In the genomic region with DNA sequence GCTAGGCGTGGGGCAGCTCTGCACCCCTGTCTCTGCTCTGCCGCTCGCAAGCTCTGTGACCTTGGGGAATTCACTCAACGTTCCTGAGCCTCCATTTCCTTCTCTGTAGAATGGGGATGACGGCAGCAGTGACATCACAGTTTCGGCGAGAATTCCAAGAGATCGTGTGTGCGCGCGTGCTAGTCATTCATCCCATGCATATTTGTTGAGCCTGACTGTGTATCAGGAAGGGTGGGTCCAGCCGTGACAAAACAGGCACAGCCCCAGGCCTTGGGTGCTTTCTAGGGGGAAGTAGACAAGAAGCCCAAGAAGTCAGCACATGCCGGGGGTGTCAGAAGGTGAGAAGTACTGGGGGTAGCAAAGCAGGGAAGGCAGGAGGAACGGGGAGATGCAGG, we compare ENCODE assay signal across 8 cellular contexts.
DNase-seq lines count a peak whose midpoint lies in the region; ATAC-seq and TF ChIP-seq lines count a peak whose summit lies in the region.

No MANE protein-coding gene starts in this region.

- no peak overlapping the region for H2AFZ ChIP-seq in hepatocyte

- no peaks in the 10 kb centered on the region for H3K27me3 Mint-ChIP-seq in T-helper 17 cell

- H3K27ac Mint-ChIP-seq in T-helper 17 cell: peak overlapping the region; percentile 96

- H3K36me3 Mint-ChIP-seq in T-helper 17 cell (ENCODE audit: low read depth): peaks cover 2% of the 10 kb centered on the region

- H3K27ac ChIP-seq in hepatocyte (peak overlapping the region; percentile 52), thymus (ENCODE audit: low read depth) (peak overlapping the region; percentile 48)

- peaks cover 5% of the 10 kb centered on the region for H3K4me1 ChIP-seq in hepatocyte (ENCODE audit: insufficient read depth)
- H3K4me1 ChIP-seq in thymus (ENCODE audit: control insufficient read depth, insufficient read depth, low read length): peaks cover 14% of the 10 kb centered on the region

- H3K4me2 ChIP-seq in hepatocyte: no peak overlapping the region

- ATAC-seq in GM21737 (IDR thresholded peaks at IDR 0.05; ENCODE audit: unreplicated experiment): peak; percentile 19
- peak; percentile 49 for ATAC-seq in T-helper 17 cell

- H3K4me1 Mint-ChIP-seq in T-helper 17 cell: peaks cover 18% of the 10 kb centered on the region

- H3K27me3 ChIP-seq in hepatocyte (no peaks in the 10 kb centered on the region), thymus (ENCODE audit: control insufficient read depth, insufficient read depth) (no peaks in the 10 kb centered on the region)

- no peaks in the 10 kb centered on the region for H3K9me2 ChIP-seq in hepatocyte (replicated peaks; ENCODE audit: insufficient read depth)

- H3K79me2 ChIP-seq in hepatocyte: no peaks in the 10 kb centered on the region

- H3K9me3 ChIP-seq in T-helper 17 cell (ENCODE audit: control insufficient read depth, low read length, poor library complexity, severe bottlenecking): no peaks in the 10 kb centered on the region
- H3K9me3 ChIP-seq in hepatocyte (ENCODE audit: low read depth): no peaks in the 10 kb centered on the region
- H3K9me3 ChIP-seq in thymus (ENCODE audit: control insufficient read depth): no peaks in the 10 kb centered on the region

- H3K4me3 Mint-ChIP-seq in T-helper 17 cell: peak overlapping the region; percentile 86

- TF ChIP-seq CTCF in GM12864 (IDR thresholded peaks at IDR 0.05; ENCODE audit: low read depth, low read length, missing control alignments) (no peak), hepatocyte (IDR thresholded peaks at IDR 0.05; ENCODE audit: poor library complexity) (no peak)

- DNase-seq in GM12864 (ENCODE audit: low read depth) (no peak), T-helper 17 cell (no peak), hepatocyte (ENCODE audit: low spot score) (no peak), NCI-H82 (lab: John Stamatoyannopoulos, UW) (no peak), LoVo (ENCODE audit: low spot score) (no peak), SK-N-DZ (ENCODE audit: low spot score) (no peak)

- H4K20me1 ChIP-seq in hepatocyte (ENCODE audit: insufficient read depth, poor library complexity, severe bottlenecking): no peaks in the 10 kb centered on the region

- 95% methylated on average over 14 of the region's 14 CpGs for WGBS in hepatocyte (ENCODE audit: low lambda C conversion rate, missing lambda C conversion rate)
- WGBS in thymus: 92% methylated on average over 14 of the region's 14 CpGs

- peak overlapping the region; percentile 16; the same call in 1 of the 2 replicates for H3K4me3 ChIP-seq in GM12864 (ENCODE audit: low read depth, low read length)
- H3K4me3 ChIP-seq in hepatocyte: no peak overlapping the region
- H3K4me3 ChIP-seq in thymus (ENCODE audit: low read length): no peak overlapping the region

- H3K36me3 ChIP-seq in hepatocyte (replicated peaks; ENCODE audit: insufficient read depth, low read depth) (no peaks in the 10 kb centered on the region), thymus (ENCODE audit: control insufficient read depth, insufficient read depth) (no peaks in the 10 kb centered on the region)
